ENCODE assay signal across 8 cellular contexts in genomic region chr5:75510417-75510835, GRCh38. TPM values are rescaled to one million over a fixed set of nuclear protein-coding genes. Genes with fewer than 3 reads are reported as not detected.
DNase-seq lines count a peak whose midpoint lies in the region; ATAC-seq and TF ChIP-seq lines count a peak whose summit lies in the region.

No MANE protein-coding gene starts in this region.

- CTCF ChIA-PET in CD8-positive, alpha-beta T cell (lab: Charles Lee), result no interaction called here

- no peak for ATAC-seq in CD8-positive, alpha-beta T cell
- ATAC-seq in GM21619 (IDR thresholded peaks at IDR 0.05; ENCODE audit: unreplicated experiment) (peak; percentile 1), memory B cell (ENCODE audit: low read depth) (no peak), HG02885 (IDR thresholded peaks at IDR 0.05; ENCODE audit: poor library complexity, unreplicated experiment) (no peak)

- H3K9me3 Mint-ChIP-seq in CD8-positive, alpha-beta T cell, result no peaks in the 10 kb centered on the region
- H3K9me3 Mint-ChIP-seq in memory B cell, result peaks cover 7% of the 10 kb centered on the region

- POLR2A ChIA-PET in CD8-positive, alpha-beta T cell (lab: Charles Lee), result no interaction called here

- intact Hi-C loops in CD8-positive, alpha-beta T cell (cut with DNase I, micrococcal nuclease), result loop anchor here (2.0 to 10.0 kb wide), 13 partner anchors 174 to 1984 kb away; partner anchors contain the start of genes GCNT4 (in 2 of the 2), GFM2 (in 2 of the 2), NSA2 (in 2 of the 2) and AGGF1 (in 1 of the 2)

- H3K27ac ChIP-seq in CD8-positive, alpha-beta T cell (ENCODE audit: low read depth, low read length), result peak overlapping the region; percentile 74
- H3K27ac ChIP-seq in urinary bladder (ENCODE audit: low read depth), result peak overlapping the region; percentile 85

- peaks cover 68% of the 10 kb centered on the region for H3K4me1 Mint-ChIP-seq in CD8-positive, alpha-beta T cell (ENCODE audit: low read depth)
- H3K4me1 Mint-ChIP-seq in memory B cell, result peaks cover 42% of the 10 kb centered on the region

- H3K9me3 ChIP-seq in CD8-positive, alpha-beta T cell (ENCODE audit: low read length), result no peaks in the 10 kb centered on the region

- peak overlapping the region; percentile 96 for H3K4me3 Mint-ChIP-seq in CD8-positive, alpha-beta T cell
- H3K4me3 Mint-ChIP-seq in memory B cell, result peak overlapping the region; percentile 95

- H3K36me3 Mint-ChIP-seq in CD8-positive, alpha-beta T cell, result peaks cover 13% of the 10 kb centered on the region
- H3K36me3 Mint-ChIP-seq in memory B cell, result peaks cover 12% of the 10 kb centered on the region

- no peaks in the 10 kb centered on the region for H3K27me3 Mint-ChIP-seq in CD8-positive, alpha-beta T cell (ENCODE audit: low read depth)
- no peaks in the 10 kb centered on the region for H3K27me3 Mint-ChIP-seq in memory B cell

- TF ChIP-seq CTCF in CD8-positive, alpha-beta T cell (IDR thresholded peaks at IDR 0.05), result no peak

- H3K36me3 ChIP-seq in CD8-positive, alpha-beta T cell (ENCODE audit: insufficient read depth, low read length), result no peaks in the 10 kb centered on the region
- H3K36me3 ChIP-seq in urinary bladder (ENCODE audit: insufficient read depth), result no peaks in the 10 kb centered on the region

- peak overlapping the region; percentile 97 for H3K27ac Mint-ChIP-seq in CD8-positive, alpha-beta T cell
- H3K27ac Mint-ChIP-seq in memory B cell, result peak overlapping the region; percentile 96

- H3K4me3 ChIP-seq in CD8-positive, alpha-beta T cell (ENCODE audit: low read depth, low read length), result peak overlapping the region; percentile 72
- peak overlapping the region; percentile 76 for H3K4me3 ChIP-seq in urinary bladder (ENCODE audit: low read depth, low read length)

- under 1% methylated on average over 15 of the region's 15 CpGs for WGBS in urinary bladder

- DNase-seq in CD8-positive, alpha-beta T cell, result peak in 3 of 7 experiments; percentile 3 to 19 (median 5)
- DNase-seq in NOMO-1 treated with DMSO at 0.1 percent for 48 hours (lab: John Stamatoyannopoulos, UW; ENCODE audit: unreplicated experiment) (peak; percentile 13), dermis blood vessel endothelial cell (peak; percentile 63), memory B cell (ENCODE audit: low spot score in 2 of 2) (no peak), globus pallidus (ENCODE audit: low spot score) (no peak)

- H3K4me1 ChIP-seq in CD8-positive, alpha-beta T cell (ENCODE audit: insufficient read depth, low read length), result peaks cover 29% of the 10 kb centered on the region
- no peaks in the 10 kb centered on the region for H3K4me1 ChIP-seq in urinary bladder (ENCODE audit: insufficient read depth)

- H3K27me3 ChIP-seq in CD8-positive, alpha-beta T cell (ENCODE audit: insufficient read depth, low read length), result no peaks in the 10 kb centered on the region

RNA-seq across cellular contexts. Expression of gene CERT1, which starts 1.0 kb away (rescaled TPM):
- 10 to 100 TPM; 29.2 to 36.4 TPM for total RNA-seq in CD8-positive, alpha-beta T cell
- 34.5 and 81.9 TPM in 2 replicates for total RNA-seq in dermis blood vessel endothelial cell
- 94.1 TPM for total RNA-seq in urinary bladder
- 32.5 TPM for polyA plus RNA-seq in urinary bladder

RNA-seq across cellular contexts. Expression of gene POLK, which starts 1.3 kb away (rescaled TPM):
- total RNA-seq in CD8-positive, alpha-beta T cell, result 10 to 100 TPM in 1 of 2 experiments, 1 to 10 TPM in 1; 6.9 to 10.0 TPM
- 53.4 and 65.0 TPM in 2 replicates for total RNA-seq in dermis blood vessel endothelial cell
- total RNA-seq in urinary bladder, result 140 TPM
- polyA plus RNA-seq in urinary bladder, result 14.1 TPM

Comparison
In these comparisons a context has a peak if more than half of its experiments do, and no peak if none do; other contexts are left out.
1. DNase-seq: peak in NOMO-1 treated with DMSO at 0.1 percent for 48 hours (single experiment) and dermis blood vessel endothelial cell (single experiment); none in memory B cell (0 of 2) and globus pallidus (single experiment).